8 cellular contexts compared by ENCODE assay signal in the genomic region with DNA sequence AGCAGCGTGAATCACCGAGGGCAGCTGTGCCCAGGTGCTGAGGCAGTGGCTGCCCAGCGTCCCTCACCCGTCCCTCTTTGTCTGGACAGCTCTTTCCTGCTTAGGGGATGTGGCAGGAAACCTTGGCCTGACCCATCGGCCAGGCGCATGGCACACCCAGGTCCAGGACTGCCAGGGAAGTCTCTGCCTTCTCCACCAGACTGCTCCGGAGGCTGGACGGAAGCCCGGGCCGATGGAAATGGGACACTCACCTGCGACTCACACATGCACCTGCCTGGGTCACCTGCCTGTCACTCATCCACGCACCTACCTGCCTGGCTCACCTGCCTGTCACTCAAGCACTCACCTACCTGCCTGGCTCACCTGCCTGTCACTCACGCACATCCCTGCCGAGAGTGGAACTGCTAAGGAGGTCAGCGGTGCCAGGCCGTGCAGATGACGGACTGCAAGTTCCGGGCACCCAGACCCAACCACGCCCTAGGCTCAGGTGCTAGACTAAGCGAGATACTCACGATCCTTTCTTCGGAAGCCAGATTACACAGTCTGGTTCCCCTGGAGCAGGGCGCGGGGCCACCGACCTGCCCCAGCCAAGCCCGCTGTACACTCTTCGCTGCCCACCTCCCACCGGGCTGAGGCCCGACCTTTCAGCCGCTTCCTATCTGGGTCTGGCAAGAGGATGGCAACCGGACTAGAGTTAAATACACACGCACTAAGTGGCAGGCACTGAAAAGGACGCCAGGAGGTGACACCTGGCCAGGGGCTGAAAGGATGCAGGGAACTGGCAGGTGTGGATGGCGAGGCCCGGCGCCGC. TPM values are rescaled to one million over a fixed set of nuclear protein-coding genes. Genes with fewer than 3 reads are reported as not detected.
DNase-seq lines count a peak whose midpoint lies in the region; ATAC-seq and TF ChIP-seq lines count a peak whose summit lies in the region.

No MANE protein-coding gene starts in this region.

- no peak for TF ChIP-seq CTCF in gastroesophageal sphincter (IDR thresholded peaks at IDR 0.05)

- H3K27me3 Mint-ChIP-seq in activated naive CD4-positive, alpha-beta T cell treated with anti-CD3 and anti-CD28 coated beads for 36 hours (ENCODE audit: low read depth), result no peaks in the 10 kb centered on the region
- H3K27me3 Mint-ChIP-seq in T-cell, result no peaks in the 10 kb centered on the region

- peak overlapping the region; percentile 80 for H3K27ac Mint-ChIP-seq in activated naive CD4-positive, alpha-beta T cell treated with anti-CD3 and anti-CD28 coated beads for 36 hours
- peak overlapping the region; percentile 76 to 79 for H3K27ac Mint-ChIP-seq in T-cell

- no peak for TF ChIP-seq EP300 in gastroesophageal sphincter (IDR thresholded peaks at IDR 0.05)

- H3K27me3 ChIP-seq in gastroesophageal sphincter, result no peaks in the 10 kb centered on the region
- H3K27me3 ChIP-seq in skeletal muscle tissue (ENCODE audit: control insufficient read depth in 3 of 3, insufficient read depth in 3 of 3, low read length in 3 of 3), result no peaks in the 10 kb centered on the region

- WGBS in gastroesophageal sphincter (ENCODE audit: low coverage in 1 of 2), 2 donors, result 46 to 60% methylated on average over 3 of the region's 37 CpGs

- no peak for ATAC-seq in T-cell (replicated peaks in 1 of 4)
- ATAC-seq in gastroesophageal sphincter, result no peak

- no peaks in the 10 kb centered on the region for H3K9me3 ChIP-seq in gastroesophageal sphincter
- no peaks in the 10 kb centered on the region for H3K9me3 ChIP-seq in skeletal muscle tissue (ENCODE audit: control insufficient read depth in 3 of 3, low read length in 3 of 3)

- no peak for TF ChIP-seq POLR2A in gastroesophageal sphincter (IDR thresholded peaks at IDR 0.05)

- H3K36me3 Mint-ChIP-seq in activated naive CD4-positive, alpha-beta T cell treated with anti-CD3 and anti-CD28 coated beads for 36 hours (ENCODE audit: low read depth), result peaks cover 18% of the 10 kb centered on the region
- peaks cover 11% of the 10 kb centered on the region for H3K36me3 Mint-ChIP-seq in T-cell

- H3K4me1 ChIP-seq in gastroesophageal sphincter, result peaks cover 6 to 67% (median 35%) of the 10 kb centered on the region in 3 donors
- H3K4me1 ChIP-seq in skeletal muscle tissue (ENCODE audit: control insufficient read depth in 3 of 3, insufficient read depth in 3 of 3, low read length in 3 of 3), result peaks cover 38 to 48% (median 40%) of the 10 kb centered on the region in 3 donors

- peak overlapping the region; percentile 85 for H3K4me3 Mint-ChIP-seq in activated naive CD4-positive, alpha-beta T cell treated with anti-CD3 and anti-CD28 coated beads for 36 hours
- peak overlapping the region; percentile 83 to 85 (median 84) for H3K4me3 Mint-ChIP-seq in T-cell

- peaks cover 0 to 16% of the 10 kb centered on the region in 2 donors for H3K36me3 ChIP-seq in gastroesophageal sphincter
- H3K36me3 ChIP-seq in skeletal muscle tissue (ENCODE audit: control insufficient read depth in 3 of 3, insufficient read depth in 3 of 3, low read length in 3 of 3), result peaks cover 2 to 8% (median 6%) of the 10 kb centered on the region in 3 donors

- POLR2A ChIA-PET in T-cell (lab: Charles Lee), result no interaction called here

- H3K9me3 Mint-ChIP-seq in activated naive CD4-positive, alpha-beta T cell treated with anti-CD3 and anti-CD28 coated beads for 36 hours, result no peaks in the 10 kb centered on the region
- no peaks in the 10 kb centered on the region for H3K9me3 Mint-ChIP-seq in T-cell

- peak overlapping the region; percentile 90 to 98 (median 95) for H3K9ac ChIP-seq in skeletal muscle tissue (ENCODE audit: low read depth in 1 of 3, low read length in 3 of 3)

- intact Hi-C loops in activated naive CD4-positive, alpha-beta T cell treated with anti-CD3 and anti-CD28 coated beads for 36 hours (cut with micrococcal nuclease), result loop anchor here (1.0 to 2.0 kb wide), 2 partner anchors 36 to 42 kb away; a partner anchor contains a TSS

- DNase-seq in activated naive CD4-positive, alpha-beta T cell treated with anti-CD3 and anti-CD28 coated beads for 36 hours, result peak; percentile 27
- no peak for DNase-seq in activated naive CD4-positive, alpha-beta T cell (lab: John Stamatoyannopoulos, UW)
- DNase-seq in T-cell (peak in 2 of 34 experiments; percentile 20), midbrain (lab: John Stamatoyannopoulos, UW) (no peak), NCI-H2171 (lab: John Stamatoyannopoulos, UW) (no peak)
- DNase-seq in stimulated activated CD4-positive, alpha-beta T cell treated with anti-CD3 and anti-CD28 coated beads, Interleukin-2, amount 100 ng/mL, for 48 hours, result no peak

- H3K27ac ChIP-seq in gastroesophageal sphincter (peak overlapping the region in 2 of 4 donors; percentile 86 to 89), skeletal muscle tissue (ENCODE audit: low read depth, low read length) (peak overlapping the region; percentile 69)

- peaks cover 39% of the 10 kb centered on the region for H3K4me1 Mint-ChIP-seq in activated naive CD4-positive, alpha-beta T cell treated with anti-CD3 and anti-CD28 coated beads for 36 hours (ENCODE audit: low read depth)
- H3K4me1 Mint-ChIP-seq in T-cell, result peaks cover 32 to 50% (median 48%) of the 10 kb centered on the region in 3 donors

- H3K4me3 ChIP-seq in gastroesophageal sphincter (peak overlapping the region; percentile 90 to 99), skeletal muscle tissue (ENCODE audit: low read length in 3 of 3) (peak overlapping the region; percentile 86 to 93 (median 90))

- CTCF ChIA-PET in activated naive CD4-positive, alpha-beta T cell treated with anti-CD3 and anti-CD28 coated beads for 36 hours (lab: Charles Lee), result interaction anchor here (2.3 kb wide), 1 partner anchor 150 kb away, joined by 10 read pairs; no protein-coding TSS in a partner anchor
- CTCF ChIA-PET in T-cell (lab: Charles Lee), result no interaction called here

RNA-seq across cellular contexts. Expression of a gene that starts 1.1 kb away (rescaled TPM):
- total RNA-seq in activated naive CD4-positive, alpha-beta T cell treated with anti-CD3 and anti-CD28 coated beads for 36 hours, result 10 to 100 TPM; 48.5 to 49.7 TPM
- total RNA-seq in T-cell (10 to 100 TPM; 60.8 to 89.8 (median 83.6) TPM), gastroesophageal sphincter (10 to 100 TPM; 28.1 to 47.0 (median 37.9) TPM), skeletal muscle tissue (28.7 TPM)

RNA-seq across cellular contexts. Expression of a gene that starts 7.7 kb away (rescaled TPM):
- total RNA-seq in activated naive CD4-positive, alpha-beta T cell treated with anti-CD3 and anti-CD28 coated beads for 36 hours, result 1 to 10 TPM; 5.6 to 7.6 TPM
- total RNA-seq in T-cell (10 to 100 TPM in 4 of 5 donors, 1 to 10 TPM in 1; 9.5 to 15.3 (median 11.1) TPM), gastroesophageal sphincter (1 to 10 TPM in 3 of 4 donors, under 1 TPM in 1; 0.94 to 7.9 (median 2.4) TPM), skeletal muscle tissue (0.52 TPM)

RNA-seq across cellular contexts. Expression of a gene that starts 26.0 kb away (rescaled TPM):
- total RNA-seq in activated naive CD4-positive, alpha-beta T cell treated with anti-CD3 and anti-CD28 coated beads for 36 hours, result 1 to 10 TPM; 6.0 to 7.8 TPM
- 1 to 10 TPM; 2.8 to 4.2 (median 4.0) TPM for total RNA-seq in T-cell
- 1 to 10 TPM in 3 of 4 donors, under 1 TPM in 1; 0.96 to 2.8 (median 1.7) TPM for total RNA-seq in gastroesophageal sphincter
- 1.0 TPM for total RNA-seq in skeletal muscle tissue

RNA-seq across cellular contexts. Expression of a gene that starts 35.2 kb away (rescaled TPM):
- total RNA-seq in activated naive CD4-positive, alpha-beta T cell treated with anti-CD3 and anti-CD28 coated beads for 36 hours, result 10 to 100 TPM; 24.1 to 25.3 TPM
- 100 to 1,000 TPM in 2 of 5 donors, 10 to 100 TPM in 3; 63.0 to 107 (median 99.8) TPM for total RNA-seq in T-cell
- 10 to 100 TPM; 35.6 to 74.7 (median 50.2) TPM for total RNA-seq in gastroesophageal sphincter
- 23.5 TPM for total RNA-seq in skeletal muscle tissue

RNA-seq across cellular contexts. Expression of a gene that starts 35.9 kb away (rescaled TPM):
- total RNA-seq in activated naive CD4-positive, alpha-beta T cell treated with anti-CD3 and anti-CD28 coated beads for 36 hours, result 10 to 100 TPM; 17.0 to 17.6 TPM
- total RNA-seq in T-cell (10 to 100 TPM; 16.7 to 26.4 (median 22.6) TPM), gastroesophageal sphincter (10 to 100 TPM; 12.5 to 24.2 (median 19.4) TPM), skeletal muscle tissue (4.7 TPM)
